Comparison of ENCODE assay signal across 8 cellular contexts in genomic region chr6:44387346-44388134, GRCh38. TPM values are rescaled to one million over a fixed set of nuclear protein-coding genes. Genes with fewer than 3 reads are reported as not detected.
DNase-seq lines count a peak whose midpoint lies in the region; ATAC-seq lines count a peak whose summit lies in the region.

Gene CDC5L, plus strand, starts transcription at chr6:44387706. Its CDS starts 118 bp downstream, at chr6:44387824.

- peaks cover 41% of the 10 kb centered on the region for H3K4me1 Mint-ChIP-seq in activated CD8-positive, alpha-beta memory T cell treated with anti-CD3 and anti-CD28 coated beads, Interleukin-2, amount 10 ng/mL, durations not matched to agents 7 days and 5 days

- H3K27ac ChIP-seq in mesenchymal stem cell (ENCODE audit: low read length, poor library complexity, severe bottlenecking): peak within 1 kb of the TSS; percentile 81

- no peak within 1 kb of the TSS for H2AK5ac ChIP-seq in mesenchymal stem cell (ENCODE audit: low read length, severe bottlenecking)

- H3K36me3 ChIP-seq in NT2/D1 (ENCODE audit: insufficient read depth, insufficient read length, low read length) (peaks cover 34% of the 10 kb centered on the region), endocrine pancreas (ENCODE audit: control insufficient read depth, insufficient read depth, low read length) (no peaks in the 10 kb centered on the region), mesenchymal stem cell (ENCODE audit: control insufficient read depth in 1 of 2, insufficient read depth in 2 of 2, low read depth in 1 of 2, low read length in 2 of 2) (peaks cover 5 to 19% of the 10 kb centered on the region in 2 experiments)

- peak within 1 kb of the TSS; percentile 57 for H4K91ac ChIP-seq in mesenchymal stem cell (ENCODE audit: low read length)

- peak within 1 kb of the TSS; percentile 94 for H3K27ac Mint-ChIP-seq in activated CD8-positive, alpha-beta memory T cell treated with anti-CD3 and anti-CD28 coated beads, Interleukin-2, amount 10 ng/mL, durations not matched to agents 7 days and 5 days

- H3K36me3 Mint-ChIP-seq in activated CD8-positive, alpha-beta memory T cell treated with anti-CD3 and anti-CD28 coated beads, Interleukin-2, amount 10 ng/mL, durations not matched to agents 7 days and 5 days: peaks cover 28% of the 10 kb centered on the region

- no peaks in the 10 kb centered on the region for H3K27me3 Mint-ChIP-seq in activated CD8-positive, alpha-beta memory T cell treated with anti-CD3 and anti-CD28 coated beads, Interleukin-2, amount 10 ng/mL, durations not matched to agents 7 days and 5 days

- H3K4me3 Mint-ChIP-seq in activated CD8-positive, alpha-beta memory T cell treated with anti-CD3 and anti-CD28 coated beads, Interleukin-2, amount 10 ng/mL, durations not matched to agents 7 days and 5 days: peak within 1 kb of the TSS; percentile 91

- no peaks in the 10 kb centered on the region for H3K9me3 Mint-ChIP-seq in activated CD8-positive, alpha-beta memory T cell treated with anti-CD3 and anti-CD28 coated beads, Interleukin-2, amount 10 ng/mL, durations not matched to agents 7 days and 5 days (ENCODE audit: low read depth)

- peak within 1 kb of the TSS; percentile 75 for H2AFZ ChIP-seq in mesenchymal stem cell (ENCODE audit: low read depth, low read length)

- CTCF ChIA-PET in activated CD8-positive, alpha-beta memory T cell treated with anti-CD3 and anti-CD28 coated beads, Interleukin-2, amount 10 ng/mL, durations not matched to agents 7 days and 5 days (lab: Charles Lee): interaction anchor here (0.6 to 1.7 kb wide), 6 partner anchors 13 to 1549 kb away, joined by 3 to 7 read pairs (median 4); partner anchors contain the start of genes AARS2 and SLC35B2

- no peak within 1 kb of the TSS for H2BK120ac ChIP-seq in mesenchymal stem cell (ENCODE audit: low read depth, low read length)

- no peak within 1 kb of the TSS for H2BK12ac ChIP-seq in mesenchymal stem cell (ENCODE audit: low read length in 2 of 2)

- H2BK5ac ChIP-seq in mesenchymal stem cell (ENCODE audit: low read depth, low read length, poor library complexity, severe bottlenecking): peak within 1 kb of the TSS; percentile 12

- H3K27me3 ChIP-seq in NT2/D1 (ENCODE audit: insufficient read depth, insufficient read length): no peaks in the 10 kb centered on the region
- H3K27me3 ChIP-seq in endocrine pancreas (ENCODE audit: control insufficient read depth, insufficient read depth, low read length): no peaks in the 10 kb centered on the region
- no peaks in the 10 kb centered on the region for H3K27me3 ChIP-seq in mesenchymal stem cell (ENCODE audit: control insufficient read depth in 1 of 2, insufficient read depth in 1 of 2, low read length in 2 of 2)

- H3K4me2 ChIP-seq in mesenchymal stem cell (ENCODE audit: low read length, poor library complexity, severe bottlenecking): peak within 1 kb of the TSS; percentile 88

- H4K8ac ChIP-seq in mesenchymal stem cell (ENCODE audit: low read length): peak within 1 kb of the TSS; percentile 86

- WGBS in mesenchymal stem cell: under 1% methylated on average over 44 of the region's 56 CpGs

- H3K4me1 ChIP-seq in NT2/D1 (ENCODE audit: insufficient read depth, insufficient read length) (no peaks in the 10 kb centered on the region), endocrine pancreas (ENCODE audit: control insufficient read depth, insufficient read depth, low read length) (peaks cover 7% of the 10 kb centered on the region), mesenchymal stem cell (ENCODE audit: control insufficient read depth, insufficient read depth, low read depth, low read length) (peaks cover 7% of the 10 kb centered on the region)

- H3K79me1 ChIP-seq in mesenchymal stem cell (replicated peaks; ENCODE audit: low read length, poor library complexity, severe bottlenecking): peaks cover 7% of the 10 kb centered on the region

- H2BK15ac ChIP-seq in mesenchymal stem cell (ENCODE audit: low read depth, poor library complexity, severe bottlenecking): no peak within 1 kb of the TSS

- DNase-seq in COLO829 (ENCODE audit: low spot score): peak; percentile 100
- DNase-seq in HUDEP-2 (lab: John Stamatoyannopoulos, UW; ENCODE audit: unreplicated experiment in 76 of 76): peak; percentile 41 to 99 (median 94)
- DNase-seq in NT2/D1 (ENCODE audit: low read depth, low spot score): peak; percentile 89
- peak; percentile 98 for DNase-seq in activated CD8-positive, alpha-beta memory T cell treated with anti-CD3 and anti-CD28 coated beads, Interleukin-2, amount 10 ng/mL, durations not matched to agents 7 days and 5 days
- DNase-seq in mesenchymal stem cell: peak; percentile 99
- DNase-seq in stimulated activated CD8-positive, alpha-beta memory T cell treated with anti-CD3 and anti-CD28 coated beads, Interleukin-12 subunit alpha, Interleukin-12 subunit beta, amount 100 ng/mL, for 4 hours (ENCODE audit: low read depth): peak; percentile 82

- no peaks in the 10 kb centered on the region for H3K9me3 ChIP-seq in NT2/D1 (ENCODE audit: insufficient read depth, low read length)
- H3K9me3 ChIP-seq in endocrine pancreas (ENCODE audit: control insufficient read depth, low read length): no peaks in the 10 kb centered on the region
- H3K9me3 ChIP-seq in mesenchymal stem cell (ENCODE audit: control insufficient read depth, low read length): no peaks in the 10 kb centered on the region

- H3K4ac ChIP-seq in mesenchymal stem cell (ENCODE audit: low read depth in 1 of 2, low read length in 2 of 2): peak within 1 kb of the TSS; percentile 57 to 94

- ATAC-seq in GM21367 (IDR thresholded peaks at IDR 0.05; ENCODE audit: unreplicated experiment): peak; percentile 82
- ATAC-seq in activated CD8-positive, alpha-beta memory T cell treated with anti-CD3 and anti-CD28 coated beads, Interleukin-2, amount 10 ng/mL, durations not matched to agents 7 days and 5 days: peak; percentile 89

- H3K4me3 ChIP-seq in NT2/D1 (ENCODE audit: insufficient read length, low read depth) (peak within 1 kb of the TSS; percentile 78), endocrine pancreas (ENCODE audit: control insufficient read depth, insufficient read depth, low read length) (peak within 1 kb of the TSS; percentile 94), mesenchymal stem cell (ENCODE audit: insufficient read depth in 1 of 2, low read depth in 1 of 2, low read length in 2 of 2) (peak within 1 kb of the TSS; percentile 67 to 92)

- H3K9ac ChIP-seq in NT2/D1 (ENCODE audit: insufficient read length, low read depth) (peak within 1 kb of the TSS; percentile 94), endocrine pancreas (ENCODE audit: control insufficient read depth, insufficient read depth, low read length) (peak within 1 kb of the TSS; percentile 84), mesenchymal stem cell (ENCODE audit: low read length) (peak within 1 kb of the TSS; percentile 96)

- peak within 1 kb of the TSS in 1 of 2 experiments; percentile 63 for H3K23ac ChIP-seq in mesenchymal stem cell (ENCODE audit: low read length in 2 of 2)

- H3K18ac ChIP-seq in mesenchymal stem cell (ENCODE audit: low read depth in 1 of 2, low read length in 2 of 2): peak within 1 kb of the TSS; percentile 58 to 97

- no peak within 1 kb of the TSS for H3K14ac ChIP-seq in mesenchymal stem cell (ENCODE audit: low read length in 2 of 2)

RNA-seq across cellular contexts. Expression of gene CDC5L, which starts in this region (rescaled TPM):
- 10 to 100 TPM; 22.2 to 26.2 TPM for total RNA-seq in activated CD8-positive, alpha-beta memory T cell treated with anti-CD3 and anti-CD28 coated beads, Interleukin-2, amount 10 ng/mL, durations not matched to agents 7 days and 5 days
- 13.4 TPM for polyA plus RNA-seq in mesenchymal stem cell (2013, experiment 1 of 2)
- 13.8 TPM for polyA plus RNA-seq in mesenchymal stem cell (2013, experiment 2 of 2)

Comparison
In these comparisons a context has a peak if more than half of its experiments do, and no peak if none do; other contexts are left out.
1. Peak in every context shown above with its lines: DNase-seq, ATAC-seq, H3K4me3 ChIP-seq and H3K27ac ChIP-seq.